In the genomic region with DNA sequence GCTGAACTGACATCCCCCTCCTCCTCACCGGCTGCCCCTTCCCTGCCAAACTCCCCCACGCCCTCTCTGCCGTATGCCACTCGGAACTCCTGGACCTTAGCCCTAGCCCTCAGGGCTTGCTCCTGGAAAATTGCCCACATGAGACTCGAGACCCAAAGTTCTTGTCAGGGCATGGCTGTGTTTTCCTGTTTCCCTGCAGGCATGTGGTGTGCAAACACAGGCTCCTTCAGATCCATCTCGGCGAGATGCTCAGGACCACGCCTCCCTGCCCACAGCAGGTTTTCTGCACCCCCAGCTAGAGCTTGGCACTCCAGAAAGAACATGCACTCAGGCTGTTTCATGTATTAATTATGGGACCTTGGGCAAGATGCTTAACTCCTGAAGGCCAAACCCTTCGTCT, we compare ENCODE assay signal across 34 cellular contexts.
"Had no signal": no experiment of that assay in that cellular context is flagged by ENCODE, and none has a peak within 500 bp of the region (broad histone marks: within the 10 kb centered on the region; RNA-seq: fewer than 3 reads in every experiment).

No MANE protein-coding gene starts in this region.

- FAIRE-seq: colon had no signal

- H3K4me1 ChIP-seq: ascending aorta, breast epithelium, esophagus muscularis mucosa, foreskin keratinocyte, gastrocnemius medialis had no signal

- H3K27ac Mint-ChIP-seq: activated B cell treated with CpG ODN at 0.5 μM for 24 hours; activated CD8-positive, alpha-beta T cell treated with anti-CD3 and anti-CD28 coated beads for 36 hours; activated naive CD4-positive, alpha-beta T cell treated with anti-CD3 and anti-CD28 coated beads, Interleukin-2, amount 10 ng/mL, durations not matched to agents 7 days and 5 days; activated naive CD4-positive, alpha-beta T cell treated with anti-CD3 and anti-CD28 coated beads, Interleukin-2, amount 50 U/mL, for 72 hours; activated naive CD8-positive, alpha-beta T cell treated with anti-CD3 and anti-CD28 coated beads, Interleukin-2, amount 10 ng/mL, durations not matched to agents 7 days and 5 days; activated T-helper 17 cell treated with anti-CD3 and anti-CD28 coated beads, Interleukin-2, amount 50 U/mL, for 72 hours; effector memory CD8-positive, alpha-beta T cell; T-helper 17 cell; T-helper 2 cell treated with Interferon-gamma antibody and Interleukin-4, amounts not matched to agents 5 μg/mL and 100 μg/mL, for 36 hours had no signal

- H3K27me3 ChIP-seq: ascending aorta, cardiac muscle cell, foreskin keratinocyte had no signal

- H3K4me3 Mint-ChIP-seq: activated B cell treated with CpG ODN at 0.5 μM for 24 hours; activated CD8-positive, alpha-beta T cell treated with anti-CD3 and anti-CD28 coated beads for 36 hours; activated naive CD4-positive, alpha-beta T cell treated with anti-CD3 and anti-CD28 coated beads, Interleukin-2, amount 10 ng/mL, durations not matched to agents 7 days and 5 days; activated naive CD8-positive, alpha-beta T cell treated with anti-CD3 and anti-CD28 coated beads, Interleukin-2, amount 10 ng/mL, durations not matched to agents 7 days and 5 days; activated T-cell treated with anti-CD3 and anti-CD28 coated beads, Interleukin-2, amount 50 U/mL, for 4 hours; activated T-helper 17 cell treated with anti-CD3 and anti-CD28 coated beads, Interleukin-2, amount 50 U/mL, for 72 hours; brain; central memory CD8-positive, alpha-beta T cell; effector memory CD8-positive, alpha-beta T cell; T-helper 17 cell; T-helper 2 cell treated with Interferon-gamma antibody and Interleukin-4, amounts not matched to agents 5 μg/mL and 100 μg/mL, for 36 hours had no signal

- H3K9me3 Mint-ChIP-seq: activated B cell treated with CpG ODN at 0.5 μM for 24 hours; activated CD8-positive, alpha-beta T cell treated with anti-CD3 and anti-CD28 coated beads for 36 hours; activated naive CD4-positive, alpha-beta T cell treated with anti-CD3 and anti-CD28 coated beads, Interleukin-2, amount 10 ng/mL, durations not matched to agents 7 days and 5 days; activated naive CD4-positive, alpha-beta T cell treated with anti-CD3 and anti-CD28 coated beads, Interleukin-2, amount 50 U/mL, for 72 hours; activated naive CD8-positive, alpha-beta T cell treated with anti-CD3 and anti-CD28 coated beads, Interleukin-2, amount 10 ng/mL, durations not matched to agents 7 days and 5 days; activated T-cell treated with anti-CD3 and anti-CD28 coated beads, Interleukin-2, amount 50 U/mL, for 4 hours; activated T-helper 17 cell treated with anti-CD3 and anti-CD28 coated beads, Interleukin-2, amount 50 U/mL, for 72 hours; central memory CD8-positive, alpha-beta T cell; effector memory CD8-positive, alpha-beta T cell; T-helper 2 cell treated with Interferon-gamma antibody and Interleukin-4, amounts not matched to agents 5 μg/mL and 100 μg/mL, for 36 hours had no signal

- H3K36me3 Mint-ChIP-seq: activated naive CD4-positive, alpha-beta T cell treated with anti-CD3 and anti-CD28 coated beads, Interleukin-2, amount 10 ng/mL, durations not matched to agents 7 days and 5 days; activated naive CD4-positive, alpha-beta T cell treated with anti-CD3 and anti-CD28 coated beads, Interleukin-2, amount 50 U/mL, for 72 hours; activated naive CD8-positive, alpha-beta T cell treated with anti-CD3 and anti-CD28 coated beads, Interleukin-2, amount 10 ng/mL, durations not matched to agents 7 days and 5 days; brain had no signal

- H3K27ac ChIP-seq: ascending aorta, breast epithelium, cardiac muscle cell, esophagus muscularis mucosa, foreskin keratinocyte, gastrocnemius medialis, WERI-Rb-1 had no signal

- H3K36me3 ChIP-seq: ascending aorta, breast epithelium, cardiac muscle cell, esophagus muscularis mucosa, gastrocnemius medialis, WERI-Rb-1 had no signal

- H3K4me1 Mint-ChIP-seq: activated B cell treated with CpG ODN at 0.5 μM for 24 hours; activated naive CD4-positive, alpha-beta T cell treated with anti-CD3 and anti-CD28 coated beads, Interleukin-2, amount 10 ng/mL, durations not matched to agents 7 days and 5 days; activated naive CD8-positive, alpha-beta T cell treated with anti-CD3 and anti-CD28 coated beads, Interleukin-2, amount 10 ng/mL, durations not matched to agents 7 days and 5 days; activated T-helper 17 cell treated with anti-CD3 and anti-CD28 coated beads, Interleukin-2, amount 50 U/mL, for 72 hours; brain; central memory CD8-positive, alpha-beta T cell; T-helper 17 cell had no signal

- H3K9me3 ChIP-seq: ascending aorta, breast epithelium, esophagus muscularis mucosa, gastrocnemius medialis had no signal

- H3K27me3 Mint-ChIP-seq: activated naive CD4-positive, alpha-beta T cell treated with anti-CD3 and anti-CD28 coated beads, Interleukin-2, amount 10 ng/mL, durations not matched to agents 7 days and 5 days; activated naive CD8-positive, alpha-beta T cell treated with anti-CD3 and anti-CD28 coated beads, Interleukin-2, amount 10 ng/mL, durations not matched to agents 7 days and 5 days; activated T-helper 17 cell treated with anti-CD3 and anti-CD28 coated beads, Interleukin-2, amount 50 U/mL, for 72 hours; central memory CD8-positive, alpha-beta T cell; T-helper 17 cell had no signal

- DNase-seq: activated B cell treated with CpG ODN at 0.5 μM for 24 hours; activated CD4-positive, alpha-beta T cell treated with anti-CD3 and anti-CD28 coated beads for 48 hours; activated CD4-positive, alpha-beta T cell treated with anti-CD3 and anti-CD28 coated beads, Interleukin-2, amount 50 U/mL, for 1 hour; activated CD4-positive, alpha-beta T cell treated with anti-CD3 and anti-CD28 coated beads, Interleukin-2, amount 50 U/mL, for 48 hours; activated CD8-positive, alpha-beta memory T cell treated with anti-CD3 and anti-CD28 coated beads for 24 hours; activated CD8-positive, alpha-beta T cell treated with anti-CD3 and anti-CD28 coated beads for 36 hours; activated gamma-delta T cell; activated naive CD4-positive, alpha-beta T cell; activated naive CD4-positive, alpha-beta T cell treated with anti-CD3 and anti-CD28 coated beads, Interleukin-2, amount 10 ng/mL, durations not matched to agents 7 days and 5 days; activated naive CD8-positive, alpha-beta T cell treated with anti-CD3 and anti-CD28 coated beads, Interleukin-2, amount 10 ng/mL, durations not matched to agents 7 days and 5 days; activated T-cell treated with anti-CD3 and anti-CD28 coated beads, Interleukin-2, amount 50 U/mL, for 4 hours; cortex of kidney; dermis blood vessel endothelial cell; effector CD4-positive, alpha-beta T cell; effector memory CD8-positive, alpha-beta T cell; erythroblast; foreskin keratinocyte; gastrocnemius medialis; glutamatergic neuron; T-helper 1 cell; T-helper 17 cell; T1000; WERI-Rb-1 had no signal

- H3K4me3 ChIP-seq: ascending aorta, breast epithelium, cardiac muscle cell, esophagus muscularis mucosa, gastrocnemius medialis had no signal

- ATAC-seq: activated CD4-positive, CD25-positive, alpha-beta regulatory T cell treated with anti-CD3 and anti-CD28 coated beads, Interleukin-2, amount 50 U/mL, for 24 hours; activated CD8-positive, alpha-beta T cell treated with anti-CD3 and anti-CD28 coated beads for 36 hours; activated naive CD4-positive, alpha-beta T cell treated with anti-CD3 and anti-CD28 coated beads, Interleukin-2, amount 50 U/mL, for 72 hours; activated T-cell treated with anti-CD3 and anti-CD28 coated beads, Interleukin-2, amount 50 U/mL, for 4 hours; activated T-helper 17 cell treated with anti-CD3 and anti-CD28 coated beads, Interleukin-2, amount 50 U/mL, for 72 hours; effector memory CD8-positive, alpha-beta T cell; foreskin keratinocyte; gastrocnemius medialis; T-helper 17 cell had no signal
